In the genomic region with DNA sequence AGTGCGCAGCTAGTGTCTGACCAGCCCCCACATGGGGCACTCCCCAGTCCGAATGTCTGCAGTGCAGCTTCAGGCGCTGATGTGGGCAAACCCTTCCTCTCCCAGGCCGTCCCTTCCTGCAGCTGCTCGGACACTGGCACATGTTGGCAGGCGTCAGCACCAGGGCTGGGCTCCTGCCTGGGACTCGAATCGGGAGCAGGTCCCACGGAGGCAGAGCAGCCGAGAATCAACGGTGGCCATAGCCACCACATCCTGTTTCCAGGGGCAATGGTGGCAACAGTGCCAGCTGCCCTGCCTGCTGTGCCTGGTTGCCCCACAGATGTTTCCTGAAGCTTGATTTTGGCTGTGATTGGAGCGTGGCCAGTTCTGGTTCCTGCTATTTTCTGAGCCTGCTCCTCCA, we compare ENCODE assay signal across 21 cellular contexts.
DNase-seq lines count a peak whose midpoint lies in the region; ATAC-seq, FAIRE-seq and TF ChIP-seq lines count a peak whose summit lies in the region.
"Had no signal": no experiment of that assay in that cellular context is flagged by ENCODE, and none has a peak within 500 bp of the region (broad histone marks: within the 10 kb centered on the region; RNA-seq: fewer than 3 reads in every experiment).

No MANE protein-coding gene starts in this region.

- H3K18ac ChIP-seq in H9 (ENCODE audit: insufficient read length, low read depth, low read length): peak overlapping the region; percentile 89

- H3K9me3 ChIP-seq in H9 (ENCODE audit: control insufficient read depth, low read depth, low read length) (no peaks in the 10 kb centered on the region), right cardiac atrium (ENCODE audit: control insufficient read depth, low read length) (no peaks in the 10 kb centered on the region), gastrocnemius medialis (no peaks in the 10 kb centered on the region), stomach (peaks cover 0 to 5% (median 2%) of the 10 kb centered on the region in 4 donors), adrenal gland (replicated peaks in 1 of 3) (no peaks in the 10 kb centered on the region)
- H3K9me3 ChIP-seq: right lobe of liver had no signal

- TF ChIP-seq CTCF in H9 (conservative IDR thresholded peaks at IDR 0.05) (no peak), gastrocnemius medialis (IDR thresholded peaks at IDR 0.05 in 4 of 5, conservative IDR thresholded peaks at IDR 0.05 in 1 of 5) (no peak), stomach (IDR thresholded peaks at IDR 0.05) (no peak), adrenal gland (IDR thresholded peaks at IDR 0.05) (no peak)

- peak overlapping the region; percentile 24; the same call in 1 of the 2 replicates for H3K4ac ChIP-seq in H9 (ENCODE audit: low read depth, low read length)

- H3K4me3 Mint-ChIP-seq in H9: no peak overlapping the region

- H2BK20ac ChIP-seq in H9 (ENCODE audit: low read depth, low read length, poor library complexity, severe bottlenecking): no peak overlapping the region

- peaks cover 0 to 6% of the 10 kb centered on the region in 2 donors for H3K36me3 ChIP-seq in gastrocnemius medialis
- peaks cover 0 to 18% (median 15%) of the 10 kb centered on the region in 4 donors for H3K36me3 ChIP-seq in stomach
- no peaks in the 10 kb centered on the region for H3K36me3 ChIP-seq in adrenal gland (replicated peaks in 1 of 2)
- H3K36me3 ChIP-seq: right lobe of liver had no signal

- H2AFZ ChIP-seq in H9 (ENCODE audit: low read length): no peak overlapping the region

- no peak overlapping the region for H3T11ph ChIP-seq in H9 (ENCODE audit: low read length)

- no peak overlapping the region for H3K4me2 ChIP-seq in H9 (ENCODE audit: insufficient read depth, insufficient read length, low read length)

- H3K4me1 Mint-ChIP-seq in H9: peaks cover 24 to 26% of the 10 kb centered on the region in 2 experiments

- no peak for TF ChIP-seq EP300 in stomach (IDR thresholded peaks at IDR 0.05)

- H3K27ac Mint-ChIP-seq in H9: peak overlapping the region in 2 of 3 experiments; percentile 85 to 88; a peak in 3 of 7 replicates

- peak; percentile 28 to 36 for ATAC-seq in right cardiac atrium
- ATAC-seq in gastrocnemius medialis: peak; percentile 19 to 46
- ATAC-seq in HG02588 (IDR thresholded peaks at IDR 0.05; ENCODE audit: unreplicated experiment): no peak

- no peak overlapping the region for H2BK120ac ChIP-seq in H9 (ENCODE audit: low read depth, low read length, poor library complexity, severe bottlenecking)

- no peak for FAIRE-seq in RCC 7860 (lab: Jason Lieb, UNC)
- FAIRE-seq: kidney had no signal

- TF ChIP-seq POLR2A in gastrocnemius medialis (IDR thresholded peaks at IDR 0.05) (no peak), stomach (IDR thresholded peaks at IDR 0.05) (no peak), adrenal gland (IDR thresholded peaks at IDR 0.05) (no peak)

- no peak overlapping the region for H2BK15ac ChIP-seq in H9 (ENCODE audit: low read depth, low read length)

- no peaks in the 10 kb centered on the region for H3K23me2 ChIP-seq in H9 (ENCODE audit: insufficient read length, low read depth, low read length, poor library complexity, severe bottlenecking)

- H3K56ac ChIP-seq in H9 (ENCODE audit: insufficient read length, low read depth, low read length): no peak overlapping the region

- H3K14ac ChIP-seq in H9 (ENCODE audit: insufficient read depth, low read length): peak overlapping the region; percentile 2; the same call in 1 of the 2 replicates

- peaks cover 3 to 6% (median 6%) of the 10 kb centered on the region in 3 experiments; a peak in 6 of 7 replicates for H3K36me3 Mint-ChIP-seq in H9 (ENCODE audit: insufficient read depth in 1 of 3, low read depth in 3 of 3)

- H3K4me1 ChIP-seq in H9 (ENCODE audit: insufficient read depth, low read length): peaks cover 5% of the 10 kb centered on the region; the same call in 1 of the 2 replicates
- peaks cover 8% of the 10 kb centered on the region for H3K4me1 ChIP-seq in right cardiac atrium (ENCODE audit: control insufficient read depth, insufficient read depth, low read length)
- peaks cover 4% of the 10 kb centered on the region in 2 donors for H3K4me1 ChIP-seq in gastrocnemius medialis
- H3K4me1 ChIP-seq in stomach: peaks cover 6 to 29% (median 14%) of the 10 kb centered on the region in 4 donors
- no peaks in the 10 kb centered on the region for H3K4me1 ChIP-seq in adrenal gland (replicated peaks in 1 of 2)

- intact Hi-C loops in right cardiac atrium (cut with DNase I): no loop called here
- intact Hi-C loops in gastrocnemius medialis (cut with DNase I; ENCODE audit: low total_unique reads): no loop called here
- intact Hi-C loops in stomach (cut with DNase I; ENCODE audit: low total_unique reads): no loop called here
- intact Hi-C loops in adrenal gland (cut with DNase I): no loop called here

- no peak overlapping the region for H4K8ac ChIP-seq in H9 (replicated peaks; ENCODE audit: insufficient read length, low read depth, low read length)

- in situ Hi-C loops in gastrocnemius medialis (cut with MboI; ENCODE audit: low sequenced_read_pairs in 4 of 4): no loop called here

- no peaks in the 10 kb centered on the region for H3K79me2 ChIP-seq in H9 (ENCODE audit: insufficient read depth, low read length)

- H3K27me3 Mint-ChIP-seq in H9 (ENCODE audit: low read depth): no peaks in the 10 kb centered on the region; the same call in 1 of the 2 replicates

- H3K27ac ChIP-seq in H9 (ENCODE audit: insufficient read length, low read depth, low read length): no peak overlapping the region
- no peak overlapping the region for H3K27ac ChIP-seq in right cardiac atrium (ENCODE audit: low read length)
- no peak overlapping the region for H3K27ac ChIP-seq in gastrocnemius medialis
- peak overlapping the region in 1 of 5 donors; percentile 12 for H3K27ac ChIP-seq in stomach
- no peak overlapping the region for H3K27ac ChIP-seq in adrenal gland
- H3K27ac ChIP-seq: HL-60, right lobe of liver had no signal

- H4K5ac ChIP-seq in H9 (ENCODE audit: insufficient read length, low read depth, low read length): no peak overlapping the region

- no peaks in the 10 kb centered on the region; a peak in 1 of 5 replicates for H3K9me3 Mint-ChIP-seq in H9

- H3K23ac ChIP-seq in H9 (ENCODE audit: insufficient read length, low read depth, low read length): no peak overlapping the region

- peak overlapping the region; percentile 85 for H2BK12ac ChIP-seq in H9 (ENCODE audit: insufficient read length, low read depth, low read length)

- H3K27me3 ChIP-seq in H9 (ENCODE audit: insufficient read depth, low read length): no peaks in the 10 kb centered on the region
- no peaks in the 10 kb centered on the region for H3K27me3 ChIP-seq in right cardiac atrium (ENCODE audit: control insufficient read depth, insufficient read depth)
- H3K27me3 ChIP-seq in gastrocnemius medialis: no peaks in the 10 kb centered on the region
- H3K27me3 ChIP-seq in stomach: no peaks in the 10 kb centered on the region
- no peaks in the 10 kb centered on the region for H3K27me3 ChIP-seq in adrenal gland
- H3K27me3 ChIP-seq: right lobe of liver had no signal

- no peak overlapping the region for H2BK5ac ChIP-seq in H9 (ENCODE audit: insufficient read length, low read length)

- no peaks in the 10 kb centered on the region for H3K79me1 ChIP-seq in H9 (ENCODE audit: insufficient read depth, low read depth, low read length, poor library complexity, severe bottlenecking)

- WGBS in H9 (ENCODE audit: extremely low coverage, insufficient read length, low lambda C conversion rate): no CpG with 5 or more reads among the region's 12 CpGs
- 81% methylated on average over 12 of the region's 12 CpGs for WGBS in right cardiac atrium
- 69 to 85% (median 74%) methylated on average over 9 to 12 of the region's 12 CpGs for WGBS in stomach, 5 donors
- WGBS in adrenal gland, 4 donors: 63 to 100% (median 81%) methylated on average over 1 to 12 of the region's 12 CpGs

- no peaks in the 10 kb centered on the region for H4K20me1 ChIP-seq in H9 (ENCODE audit: control insufficient read depth, insufficient read depth, insufficient read length)

- peak overlapping the region; percentile 86 for H4K91ac ChIP-seq in H9 (ENCODE audit: insufficient read length, low read depth, low read length)

- DNase-seq in H9 (no peak), RCC 7860 (ENCODE audit: low spot score) (peak; percentile 14), right cardiac atrium (no peak), gastrocnemius medialis (no peak), stomach (no peak), adrenal gland (no peak)
- DNase-seq in activated effector memory CD4-positive, alpha-beta T cell treated with Interleukin-2 at 50 U/mL for 16 hours: no peak
- DNase-seq: activated CD4-positive, alpha-beta T cell treated with anti-CD3 and anti-CD28 coated beads for 48 hours; activated CD8-positive, alpha-beta memory T cell treated with anti-CD3 and anti-CD28 coated beads, Interleukin-2, amount 50 U/mL, for 48 hours; activated naive CD4-positive, alpha-beta T cell; anterior cingulate cortex; H7; hippocampal formation; KG1; kidney; NCI-H2171 treated with DMSO at 0.1 percent for 48 hours; NCI-H82; substantia nigra had no signal

- no peak overlapping the region for H3K9ac ChIP-seq in H9 (ENCODE audit: extremely low read depth, insufficient read length, low read length)

- no peak overlapping the region for H2AK5ac ChIP-seq in H9 (ENCODE audit: insufficient read length, low read length)

- H3K4me3 ChIP-seq in right cardiac atrium (ENCODE audit: low read length) (no peak overlapping the region), gastrocnemius medialis (no peak overlapping the region), stomach (no peak overlapping the region), adrenal gland (no peak overlapping the region)
- H3K4me3 ChIP-seq: right lobe of liver had no signal
